ENCODE assay signal across 10 cellular contexts in genomic region chr15:80849308-80849707, GRCh38.
DNase-seq lines count a peak whose midpoint lies in the region; ATAC-seq and TF ChIP-seq lines count a peak whose summit lies in the region.
"Had no signal": no experiment of that assay in that cellular context is flagged by ENCODE, and none has a peak within 500 bp of the region (broad histone marks: within the 10 kb centered on the region; RNA-seq: fewer than 3 reads in every experiment).

No MANE protein-coding gene starts in this region.

- no peak overlapping the region for H3K4me3 ChIP-seq in cardiac fibroblast (replicated peaks in 1 of 2; ENCODE audit: low read depth in 2 of 2, low read length in 2 of 2)
- H3K4me3 ChIP-seq: uterus had no signal

- no peak for ATAC-seq in HG03354 (IDR thresholded peaks at IDR 0.05; ENCODE audit: poor library complexity, severe bottlenecking, unreplicated experiment)

- TF ChIP-seq CTCF in cardiac fibroblast (IDR thresholded peaks at IDR 0.05; ENCODE audit: low read depth, low read length) (no peak), GM20000 (IDR thresholded peaks at IDR 0.05; ENCODE audit: extremely low read depth, missing control alignments) (no peak)

- DNase-seq in COLO668 (lab: John Stamatoyannopoulos, UW; ENCODE audit: unreplicated experiment) (peak; percentile 19), LoVo (ENCODE audit: low spot score) (peak; percentile 70), cardiac fibroblast (ENCODE audit: low read depth in 2 of 2) (peak; percentile 79 to 87), myocyte (ENCODE audit: low read depth) (peak; percentile 94), GM20000 (ENCODE audit: low spot score) (no peak)
- DNase-seq in activated naive CD4-positive, alpha-beta T cell treated with Interleukin-2 at 50 U/mL for 16 hours: no peak
- no peak for DNase-seq in stimulated activated naive CD4-positive, alpha-beta T cell treated with Interleukin-2 at 50 U/mL for 16 hours (lab: John Stamatoyannopoulos, UW)
- DNase-seq: activated CD4-positive, alpha-beta T cell treated with anti-CD3 and anti-CD28 coated beads, Interleukin-2, amount 50 U/mL, for 1 hour had no signal

Comparison
In these comparisons a context has a peak if more than half of its experiments do, and no peak if none do; other contexts are left out.
1. DNase-seq: peak in COLO668 (single experiment), LoVo (single experiment), cardiac fibroblast (2 of 2) and myocyte (single experiment); none in GM20000 (single experiment), activated naive CD4-positive, alpha-beta T cell treated with Interleukin-2 at 50 U/mL for 16 hours (single experiment) and stimulated activated naive CD4-positive, alpha-beta T cell treated with Interleukin-2 at 50 U/mL for 16 hours (single experiment).